ENCODE assay signal across 24 cellular contexts in genomic region chr4:127463883-127464282, GRCh38.
"Had no signal": no experiment of that assay in that cellular context is flagged by ENCODE, and none has a peak within 500 bp of the region (broad histone marks: within the 10 kb centered on the region; RNA-seq: fewer than 3 reads in every experiment).

No MANE protein-coding gene starts in this region.

- H3K4me3 ChIP-seq: lung, mucosa of descending colon, ovary, psoas muscle, skin epidermis, spleen, thoracic aorta, tibial nerve, upper lobe of right lung, uterus had no signal

- H3K4me1 ChIP-seq: psoas muscle, spleen, tibial nerve, upper lobe of right lung, uterus had no signal

- H3K36me3 ChIP-seq: ovary, spleen, thoracic aorta, tibial nerve, upper lobe of right lung, uterus had no signal

- DNase-seq: cortex of kidney; effector memory CD8-positive, alpha-beta T cell; mucosa of descending colon; naive B cell; occipital lobe; ovary; psoas muscle; stimulated activated CD4-positive, alpha-beta T cell treated with anti-CD3 and anti-CD28 coated beads, Interleukin-4, amount 100 ng/mL, for 4 hours; stimulated activated naive B cell treated with anti-CD40 and anti-IgM and Interleukin-4, amounts not matched to agents 10 μg/mL and 1 μg/mL and 100 μg/mL, for 72 hours; upper lobe of right lung; uterus had no signal

- H3K27me3 Mint-ChIP-seq: effector memory CD8-positive, alpha-beta T cell; memory B cell; natural killer cell treated with Interleukin-12 subunit alpha and Interleukin-12 subunit beta and Interleukin-15 and Interleukin-18, amount 100 ng/mL, for 72 hours; stimulated activated naive B cell treated with anti-CD40 and anti-IgM and Interleukin-4, amounts not matched to agents 10 μg/mL and 1 μg/mL and 100 μg/mL, for 72 hours; stimulated activated naive CD8-positive, alpha-beta T cell treated with anti-CD3 and anti-CD28 coated beads, Interleukin-15, Interleukin-2, amounts not matched to agents 100 ng/mL and 50 ng/mL, for 24 hours had no signal

- H3K4me3 Mint-ChIP-seq: effector memory CD8-positive, alpha-beta T cell; memory B cell; mesothelial cell of epicardium; naive B cell; natural killer cell treated with Interleukin-12 subunit alpha and Interleukin-12 subunit beta and Interleukin-15 and Interleukin-18, amount 100 ng/mL, for 72 hours; stimulated activated naive B cell treated with anti-CD40 and anti-IgM and Interleukin-4, amounts not matched to agents 10 μg/mL and 1 μg/mL and 100 μg/mL, for 72 hours; stimulated activated naive CD8-positive, alpha-beta T cell treated with anti-CD3 and anti-CD28 coated beads, Interleukin-15, Interleukin-2, amounts not matched to agents 100 ng/mL and 50 ng/mL, for 24 hours had no signal

- H3K36me3 Mint-ChIP-seq: memory B cell; mesothelial cell of epicardium; naive B cell; natural killer cell treated with Interleukin-12 subunit alpha and Interleukin-12 subunit beta and Interleukin-15 and Interleukin-18, amount 100 ng/mL, for 72 hours; stimulated activated naive B cell treated with anti-CD40 and anti-IgM and Interleukin-4, amounts not matched to agents 10 μg/mL and 1 μg/mL and 100 μg/mL, for 72 hours had no signal

- H3K4me1 Mint-ChIP-seq: memory B cell; mesothelial cell of epicardium; naive B cell; stimulated activated naive B cell treated with anti-CD40 and anti-IgM and Interleukin-4, amounts not matched to agents 10 μg/mL and 1 μg/mL and 100 μg/mL, for 72 hours had no signal

- H3K27me3 ChIP-seq: ovary, tibial nerve, upper lobe of right lung, uterus had no signal

- ATAC-seq: effector memory CD8-positive, alpha-beta T cell; left lobe of liver; mucosa of descending colon; natural killer cell treated with Interleukin-12 subunit alpha and Interleukin-12 subunit beta and Interleukin-15 and Interleukin-18, amount 100 ng/mL, for 72 hours; psoas muscle; right cardiac atrium; stimulated activated naive B cell treated with anti-CD40 and anti-IgM and Interleukin-4, amounts not matched to agents 10 μg/mL and 1 μg/mL and 100 μg/mL, for 72 hours; upper lobe of right lung had no signal

- FAIRE-seq: frontal cortex, kidney had no signal

- H3K27ac Mint-ChIP-seq: effector memory CD8-positive, alpha-beta T cell; memory B cell; mesothelial cell of epicardium; naive B cell; natural killer cell treated with Interleukin-12 subunit alpha and Interleukin-12 subunit beta and Interleukin-15 and Interleukin-18, amount 100 ng/mL, for 72 hours; stimulated activated naive B cell treated with anti-CD40 and anti-IgM and Interleukin-4, amounts not matched to agents 10 μg/mL and 1 μg/mL and 100 μg/mL, for 72 hours; stimulated activated naive CD8-positive, alpha-beta T cell treated with anti-CD3 and anti-CD28 coated beads, Interleukin-15, Interleukin-2, amounts not matched to agents 100 ng/mL and 50 ng/mL, for 24 hours had no signal

- H3K9me3 ChIP-seq: mucosa of descending colon, ovary, psoas muscle, thoracic aorta, upper lobe of right lung, uterus had no signal

- H3K27ac ChIP-seq: ovary, psoas muscle, skin epidermis, spleen, thoracic aorta, tibial nerve, upper lobe of right lung, uterus had no signal
